8 cellular contexts compared by ENCODE assay signal in the genomic region with DNA sequence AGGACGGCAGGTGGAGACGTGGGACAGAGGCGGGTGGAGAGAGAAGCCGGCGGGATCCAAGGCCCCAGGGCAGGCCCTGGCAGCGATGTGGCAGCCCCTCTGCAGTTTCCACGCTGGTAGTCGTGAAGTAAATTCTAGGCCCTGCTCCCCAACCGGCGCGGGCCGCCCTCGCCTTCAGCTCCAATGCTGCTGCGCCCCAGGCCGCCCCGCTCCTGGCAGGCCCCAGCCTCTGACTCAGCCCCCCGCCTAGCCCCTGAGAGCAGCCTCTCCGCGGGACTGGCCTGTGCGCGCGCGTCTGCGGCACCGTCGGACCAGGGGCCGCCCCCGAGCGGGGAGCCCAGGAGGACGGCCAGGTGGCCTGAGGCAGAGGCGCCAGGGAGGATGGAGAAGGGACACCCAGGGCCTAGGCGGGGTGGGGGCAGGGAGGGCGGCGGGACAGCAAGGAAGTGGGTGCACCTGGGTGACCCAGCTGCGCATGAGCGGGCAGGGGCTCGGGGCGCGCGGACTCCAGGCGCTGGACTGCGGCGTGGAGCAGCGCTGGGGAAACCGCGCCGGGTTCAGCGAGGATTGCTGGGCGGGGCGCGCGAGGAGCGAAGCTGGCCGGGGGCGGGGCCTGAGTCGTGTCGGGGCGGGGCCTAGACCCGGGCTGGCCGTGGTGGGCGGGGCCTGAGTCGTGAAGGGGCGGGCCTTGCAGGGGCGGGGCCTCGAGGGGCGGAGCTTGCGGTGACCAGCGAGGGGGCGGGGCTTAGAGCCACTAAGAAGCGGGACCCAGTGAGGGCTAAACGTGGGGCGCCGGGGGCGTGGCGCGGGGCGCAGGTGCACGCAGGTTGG. TPM values are rescaled to one million over a fixed set of nuclear protein-coding genes. Genes with fewer than 3 reads are reported as not detected.
A peak's percentile ranks its signal among the peaks of the same experiment; 100 is the strongest.
DNase-seq lines count a peak whose midpoint lies in the region; ATAC-seq, FAIRE-seq and TF ChIP-seq lines count a peak whose summit lies in the region.

No MANE protein-coding gene starts in this region.

- in situ Hi-C loops in HepG2 (cut with HindIII; ENCODE audit: extremely low pct_ligation_motif_present, low pct_unique_long_range_greater_than_20kb) = no loop called here

- under 1% methylated on average over 39 of the region's 78 CpGs for WGBS in HepG2 (ENCODE audit: low lambda C conversion rate)

- H3K36me3 ChIP-seq in HepG2 (replicated peaks in 1 of 2; ENCODE audit: control insufficient read depth in 1 of 2, insufficient read depth in 2 of 2, low read length in 2 of 2) = no peaks in the 10 kb centered on the region; a peak in 1 of 5 replicates

- TF ChIP-seq POLR2A in HepG2 (IDR thresholded peaks at IDR 0.05; ENCODE audit: insufficient read depth in 1 of 2, low read depth in 2 of 2, low read length in 2 of 2) = peak; percentile 29 to 65

- H3K9me3 Mint-ChIP-seq in dendritic cell treated with granulocyte-macrophage colony-stimulating factor and Interleukin-4, amounts not matched to agents 40 ng/mL and 50 ng/mL, for 4 days = peaks cover 13% of the 10 kb centered on the region

- H4K20me1 ChIP-seq in HepG2 (ENCODE audit: insufficient read depth, low read length) = no peaks in the 10 kb centered on the region

- peak overlapping the region; percentile 92 for H3K27ac ChIP-seq in HepG2 (ENCODE audit: extremely low read length, insufficient read depth, low read length)

- BruUV-seq in HepG2 (replicated peaks; lab: Mats Ljungman, UMichigan) = no TSS peak

- peak overlapping the region; percentile 28 for H3K4me3 ChIP-seq in GM12864 (ENCODE audit: low read depth, low read length)
- peak overlapping the region; percentile 72 to 82 (median 81) for H3K4me3 ChIP-seq in HepG2 (replicated peaks in 1 of 3; ENCODE audit: insufficient read depth in 1 of 3, low read depth in 2 of 3, low read length in 3 of 3)

- POLR2A ChIA-PET in HepG2 (lab: Yijun Ruan, JAX) = interaction anchor here (0.6 to 6.6 kb wide), 19 partner anchors 14 to 261 kb away, joined by 3 to 78 read pairs (median 4); a partner anchor contains a TSS

- H3K9ac ChIP-seq in HepG2 (ENCODE audit: insufficient read depth, low read depth, low read length) = peak overlapping the region; percentile 81

- CTCF ChIA-PET in HepG2 (lab: Yijun Ruan, JAX; ENCODE audit: low intra/inter-chr PET ratio, low total read pairs) = no interaction called here

- H3K4me3 Mint-ChIP-seq in dendritic cell treated with granulocyte-macrophage colony-stimulating factor and Interleukin-4, amounts not matched to agents 40 ng/mL and 50 ng/mL, for 4 days = peak overlapping the region; percentile 65

- H3K4me1 ChIP-seq in HepG2 (ENCODE audit: insufficient read depth, low read length) = peaks cover 57% of the 10 kb centered on the region

- intact Hi-C loops in dendritic cell treated with granulocyte-macrophage colony-stimulating factor and Interleukin-4, amounts not matched to agents 40 ng/mL and 50 ng/mL, for 4 days (cut with micrococcal nuclease) = no loop called here
- intact Hi-C loops in HepG2 (cut with micrococcal nuclease; ENCODE audit: unreplicated experiment) = loop anchor here (1.0 kb wide), 1 partner anchor 148 kb away; no protein-coding TSS in a partner anchor

- H3K27me3 Mint-ChIP-seq in dendritic cell treated with granulocyte-macrophage colony-stimulating factor and Interleukin-4, amounts not matched to agents 40 ng/mL and 50 ng/mL, for 4 days = peaks cover 49% of the 10 kb centered on the region

- H3K9me3 ChIP-seq in HepG2 (ENCODE audit: low read length) = no peaks in the 10 kb centered on the region

- TF ChIP-seq CTCF in GM12864 (IDR thresholded peaks at IDR 0.05; ENCODE audit: low read depth, low read length, missing control alignments) (no peak), HepG2 (CRISPR knock-in tag; IDR thresholded peaks at IDR 0.05) (peak; percentile 64)

- peaks cover 4% of the 10 kb centered on the region for H3K79me2 ChIP-seq in HepG2 (ENCODE audit: insufficient read depth, low read length)

- no peak overlapping the region for H2AFZ ChIP-seq in HepG2 (ENCODE audit: low read length)

- H3K4me1 Mint-ChIP-seq in dendritic cell treated with granulocyte-macrophage colony-stimulating factor and Interleukin-4, amounts not matched to agents 40 ng/mL and 50 ng/mL, for 4 days (ENCODE audit: low read depth) = peaks cover 5% of the 10 kb centered on the region

- H3K27me3 ChIP-seq in HepG2 (ENCODE audit: control insufficient read depth in 1 of 2, insufficient read depth in 2 of 2, low read length in 2 of 2) = no peaks in the 10 kb centered on the region; a peak in 1 of 5 replicates

- H3K36me3 Mint-ChIP-seq in dendritic cell treated with granulocyte-macrophage colony-stimulating factor and Interleukin-4, amounts not matched to agents 40 ng/mL and 50 ng/mL, for 4 days (ENCODE audit: low read depth) = peaks cover 8% of the 10 kb centered on the region

- ATAC-seq in HG02840 (IDR thresholded peaks at IDR 0.05; ENCODE audit: low FRiP score, unreplicated experiment) (peak; percentile 66), HepG2 (peak; percentile 91), GM18870 (IDR thresholded peaks at IDR 0.05; ENCODE audit: unreplicated experiment) (no peak)

- H3K4me2 ChIP-seq in HepG2 (ENCODE audit: low read depth, low read length) = peak overlapping the region; percentile 86

- peak; percentile 33; the same call in 1 of the 2 replicates for TF ChIP-seq RAD21 in HepG2 (CRISPR knock-in tag; IDR thresholded peaks at IDR 0.05)

- no peak for TF ChIP-seq EP300 in HepG2 (IDR thresholded peaks at IDR 0.05; ENCODE audit: low read depth in 2 of 2, low read length in 2 of 2)
- TF ChIP-seq EP300 in HepG2 (CRISPR knock-in tag; IDR thresholded peaks at IDR 0.05; ENCODE audit: borderline replicate concordance) = no peak

- H3K27ac Mint-ChIP-seq in dendritic cell treated with granulocyte-macrophage colony-stimulating factor and Interleukin-4, amounts not matched to agents 40 ng/mL and 50 ng/mL, for 4 days = no peak overlapping the region

- FAIRE-seq in HepG2 (lab: Jason Lieb, UNC) = no peak

- DNase-seq in GM12864 (ENCODE audit: low read depth) = no peak
- DNase-seq in NCI-H2227 treated with DMSO at 0.1 percent for 48 hours (lab: John Stamatoyannopoulos, UW) = peak; percentile 55
- peak; percentile 94 to 99 for DNase-seq in activated CD4-positive, alpha-beta T cell treated with anti-CD3 and anti-CD28 coated beads, Interleukin-2, amount 50 U/mL, for 24 hours (ENCODE audit: low read depth in 1 of 2, low spot score in 1 of 2)
- peak; percentile 85 for DNase-seq in HepG2 (ENCODE audit: low spot score)
- DNase-seq in stimulated activated CD4-positive, alpha-beta T cell treated with anti-CD3 and anti-CD28 coated beads, Interleukin-2, amount 100 ng/mL, for 24 hours = peak; percentile 97 to 98

RNA-seq across cellular contexts. Expression of a gene that starts 29.6 kb away (rescaled TPM):
- total RNA-seq in HepG2 (2016; rRNA removed; fragmentation: Illumina TruSeq; extraction: Trizol) = 7.2 and 9.3 TPM in 2 replicates
- total RNA-seq in HepG2 (2016; cell fraction: cytosol; rRNA removed; fragmentation: Illumina TruSeq; extraction: Trizol; ENCODE audit: low read depth) = 1.7 and 2.6 TPM in 2 replicates
- 6.1 and 8.3 TPM in 2 replicates for total RNA-seq in HepG2 (2016; cell fraction: insoluble cytoplasmic fraction; rRNA removed; fragmentation: Illumina TruSeq; extraction: Trizol)
- total RNA-seq in HepG2 (2016; cell fraction: membrane; rRNA removed; fragmentation: Illumina TruSeq; extraction: Trizol) = 2.7 and 3.9 TPM in 2 replicates
- 8.7 and 10.5 TPM in 2 replicates for total RNA-seq in HepG2 (2016; cell fraction: nucleus; rRNA removed; fragmentation: Illumina TruSeq; extraction: Trizol)
- polyA plus RNA-seq in HepG2 (2011; rRNA removed) = 3.8 and 6.1 TPM in 2 replicates
- polyA plus RNA-seq in HepG2 (2011; cell fraction: cytosol; rRNA removed) = 1.8 and 2.1 TPM in 2 replicates
- polyA plus RNA-seq in HepG2 (2011; cell fraction: nucleus; rRNA removed) = 6.6 and 11.3 TPM in 2 replicates
- polyA plus RNA-seq in HepG2 (2012) = 2.4 and 3.0 TPM in 2 replicates
- 0.79 and 0.83 TPM in 2 replicates for polyA plus RNA-seq in HepG2 (2016; cell fraction: cytosol; fragmentation: Illumina TruSeq; extraction: Trizol; ENCODE audit: low read depth)
- polyA plus RNA-seq in HepG2 (2016; cell fraction: insoluble cytoplasmic fraction; fragmentation: Illumina TruSeq; extraction: Trizol; ENCODE audit: low read depth) = 4.6 and 6.1 TPM in 2 replicates
- polyA plus RNA-seq in HepG2 (2016; cell fraction: membrane; fragmentation: Illumina TruSeq; extraction: Trizol; ENCODE audit: low read depth) = 0.61 and 1.7 TPM in 2 replicates
- polyA plus RNA-seq in HepG2 (2016; cell fraction: nucleus; fragmentation: Illumina TruSeq; extraction: Trizol; ENCODE audit: insufficient read depth, low read depth) = 11.3 and 22.5 TPM in 2 replicates
- 6.4 and 9.2 TPM in 2 replicates for polyA minus RNA-seq in HepG2 (2011; rRNA and poly(A)+ RNA removed; ENCODE audit: low replicate concordance)
- polyA minus RNA-seq in HepG2 (2011; cell fraction: cytosol; rRNA and poly(A)+ RNA removed) = 4.0 and 6.1 TPM in 2 replicates
- 15.2 and 17.3 TPM in 2 replicates for polyA minus RNA-seq in HepG2 (2011; cell fraction: nucleus; rRNA and poly(A)+ RNA removed)

RNA-seq across cellular contexts. Expression of a gene that starts 46.8 kb away (rescaled TPM):
- 20.6 and 83.3 TPM in 2 replicates for total RNA-seq in HepG2 (2016; rRNA removed; fragmentation: Illumina TruSeq; extraction: Trizol)
- total RNA-seq in HepG2 (2016; cell fraction: cytosol; rRNA removed; fragmentation: Illumina TruSeq; extraction: Trizol; ENCODE audit: low read depth) = 22.4 and 22.9 TPM in 2 replicates
- 17.9 and 83.9 TPM in 2 replicates for total RNA-seq in HepG2 (2016; cell fraction: insoluble cytoplasmic fraction; rRNA removed; fragmentation: Illumina TruSeq; extraction: Trizol)
- 38.1 and 39.2 TPM in 2 replicates for total RNA-seq in HepG2 (2016; cell fraction: membrane; rRNA removed; fragmentation: Illumina TruSeq; extraction: Trizol)
- 88.9 and 114 TPM in 2 replicates for total RNA-seq in HepG2 (2016; cell fraction: nucleus; rRNA removed; fragmentation: Illumina TruSeq; extraction: Trizol)
- 67.3 and 98.2 TPM in 2 replicates for polyA plus RNA-seq in HepG2 (2011; rRNA removed)
- polyA plus RNA-seq in HepG2 (2011; cell fraction: cytosol; rRNA removed) = 27.2 and 52.1 TPM in 2 replicates
- 1,312 and 1,533 TPM in 2 replicates for polyA plus RNA-seq in HepG2 (2011; cell fraction: nucleus; rRNA removed)
- polyA plus RNA-seq in HepG2 (2012) = 45.8 and 48.2 TPM in 2 replicates
- polyA plus RNA-seq in HepG2 (2016; cell fraction: cytosol; fragmentation: Illumina TruSeq; extraction: Trizol; ENCODE audit: low read depth) = 27.4 and 28.3 TPM in 2 replicates
- 23.8 and 26.1 TPM in 2 replicates for polyA plus RNA-seq in HepG2 (2016; cell fraction: insoluble cytoplasmic fraction; fragmentation: Illumina TruSeq; extraction: Trizol; ENCODE audit: low read depth)
- 29.3 and 31.7 TPM in 2 replicates for polyA plus RNA-seq in HepG2 (2016; cell fraction: membrane; fragmentation: Illumina TruSeq; extraction: Trizol; ENCODE audit: low read depth)
- 322 and 325 TPM in 2 replicates for polyA plus RNA-seq in HepG2 (2016; cell fraction: nucleus; fragmentation: Illumina TruSeq; extraction: Trizol; ENCODE audit: insufficient read depth, low read depth)
- 51.6 TPM in 1 of 2 replicates, not detected in the other for polyA minus RNA-seq in HepG2 (2011; rRNA and poly(A)+ RNA removed; ENCODE audit: low replicate concordance)
- 17.1 and 21.0 TPM in 2 replicates for polyA minus RNA-seq in HepG2 (2011; cell fraction: cytosol; rRNA and poly(A)+ RNA removed)
- 89.4 and 90.8 TPM in 2 replicates for polyA minus RNA-seq in HepG2 (2011; cell fraction: nucleus; rRNA and poly(A)+ RNA removed)
